Comparison of ENCODE assay signal across 9 cellular contexts in genomic region chr6:45678063-45678620, GRCh38.
DNase-seq lines count a peak whose midpoint lies in the region; ATAC-seq and TF ChIP-seq lines count a peak whose summit lies in the region.
"Had no signal": no experiment of that assay in that cellular context is flagged by ENCODE, and none has a peak within 500 bp of the region (broad histone marks: within the 10 kb centered on the region; RNA-seq: fewer than 3 reads in every experiment).

No MANE protein-coding gene starts in this region.

- H3K4me3 ChIP-seq in DND-41 (ENCODE audit: low read depth in 1 of 2, low read length in 2 of 2): peak overlapping the region in 1 of 2 experiments; percentile 44; a peak in 1 of 4 replicates
- H3K4me3 ChIP-seq in OCI-LY1 (ENCODE audit: low read depth, low read length, poor library complexity, severe bottlenecking): peak overlapping the region; percentile 44

- ATAC-seq in DND-41 (ENCODE audit: insufficient read depth, low read depth): no peak
- no peak for ATAC-seq in effector memory CD8-positive, alpha-beta T cell (replicated peaks)
- no peak for ATAC-seq in GM21381 (IDR thresholded peaks at IDR 0.05; ENCODE audit: unreplicated experiment)

- peak overlapping the region in 1 of 2 donors; percentile 74 for H3K4me3 Mint-ChIP-seq in effector memory CD8-positive, alpha-beta T cell
- no peak overlapping the region for H3K4me3 Mint-ChIP-seq in osteocyte (ENCODE audit: unreplicated experiment)

- H4K20me1 ChIP-seq in DND-41 (ENCODE audit: insufficient read depth, low read length): no peaks in the 10 kb centered on the region
- H4K20me1 ChIP-seq in OCI-LY1 (ENCODE audit: insufficient read depth, low read length): no peaks in the 10 kb centered on the region

- H3K79me2 ChIP-seq in DND-41 (ENCODE audit: insufficient read depth, low read length) (no peaks in the 10 kb centered on the region), OCI-LY1 (ENCODE audit: insufficient read depth, low read length) (no peaks in the 10 kb centered on the region)

- H3K4me1 ChIP-seq in DND-41 (ENCODE audit: insufficient read depth, low read length) (peaks cover 32% of the 10 kb centered on the region), OCI-LY1 (ENCODE audit: insufficient read depth, low read length, severe bottlenecking) (peaks cover 17% of the 10 kb centered on the region)

- H2AFZ ChIP-seq in DND-41 (ENCODE audit: low read depth, low read length): no peak overlapping the region
- H2AFZ ChIP-seq in OCI-LY1 (ENCODE audit: low read length): 0 out of 2 replicates have a peak overlapping the region, but pooled peaks have one; percentile 67

- H3K27me3 Mint-ChIP-seq in effector memory CD8-positive, alpha-beta T cell: no peaks in the 10 kb centered on the region
- no peaks in the 10 kb centered on the region for H3K27me3 Mint-ChIP-seq in osteocyte (ENCODE audit: unreplicated experiment)

- DNase-seq in DND-41 (no peak), osteocyte (ENCODE audit: extremely low spot score, unreplicated experiment) (peak; percentile 17), NCI-H82 treated with DMSO at 0.1 percent for 48 hours (lab: John Stamatoyannopoulos, UW; ENCODE audit: unreplicated experiment) (no peak)
- no peak for DNase-seq in effector memory CD8-positive, alpha-beta T cell
- DNase-seq in stimulated activated CD4-positive, alpha-beta T cell treated with anti-CD3 and anti-CD28 coated beads, Interleukin-12 subunit alpha, Interleukin-12 subunit beta, amount 100 ng/mL, for 4 hours: no peak
- DNase-seq: DMS79 treated with DMSO at 0.1 percent for 48 hours, SIG-M5 had no signal

- H3K27me3 ChIP-seq in DND-41 (ENCODE audit: insufficient read depth, low read length, poor library complexity) (no peaks in the 10 kb centered on the region), OCI-LY1 (ENCODE audit: insufficient read depth, low read length) (no peaks in the 10 kb centered on the region)

- TF ChIP-seq CTCF in DND-41 (IDR thresholded peaks at IDR 0.05; ENCODE audit: borderline replicate concordance, extremely low read depth, low read length, poor library complexity, severe bottlenecking) (no peak), OCI-LY1 (IDR thresholded peaks at IDR 0.05; ENCODE audit: low read length) (no peak), osteocyte (IDR thresholded peaks at IDR 0.05) (no peak)

- H3K27ac Mint-ChIP-seq in effector memory CD8-positive, alpha-beta T cell: peak overlapping the region; percentile 83 to 95
- H3K27ac Mint-ChIP-seq in osteocyte (ENCODE audit: unreplicated experiment): peak overlapping the region; percentile 91

- H3F3A ChIP-seq in OCI-LY1 (ENCODE audit: insufficient read depth, low read length): no peaks in the 10 kb centered on the region

- H3K9me3 Mint-ChIP-seq in effector memory CD8-positive, alpha-beta T cell: peaks cover 0 to 4% of the 10 kb centered on the region in 2 donors
- H3K9me3 Mint-ChIP-seq in osteocyte (ENCODE audit: unreplicated experiment): peaks cover 7% of the 10 kb centered on the region

- no peaks in the 10 kb centered on the region for H3K9me2 ChIP-seq in OCI-LY1 (ENCODE audit: low read depth, low read length)

- H3K9me3 ChIP-seq in DND-41 (ENCODE audit: insufficient read depth, low read length, severe bottlenecking) (no peaks in the 10 kb centered on the region), OCI-LY1 (ENCODE audit: low read length) (peaks cover 2% of the 10 kb centered on the region; the same call in 1 of the 2 replicates)

- no peaks in the 10 kb centered on the region for H3K36me3 ChIP-seq in DND-41 (ENCODE audit: insufficient read depth, low read length)
- no peaks in the 10 kb centered on the region for H3K36me3 ChIP-seq in OCI-LY1 (ENCODE audit: insufficient read depth, low read length)

- H3K4me1 Mint-ChIP-seq in effector memory CD8-positive, alpha-beta T cell (ENCODE audit: low read depth in 2 of 2): peaks cover 20% of the 10 kb centered on the region in 2 donors
- peaks cover 28% of the 10 kb centered on the region for H3K4me1 Mint-ChIP-seq in osteocyte (ENCODE audit: unreplicated experiment)

- H3K27ac ChIP-seq in DND-41 (ENCODE audit: low read length) (peak overlapping the region; percentile 72), OCI-LY1 (ENCODE audit: low read depth, low read length, poor library complexity, severe bottlenecking) (peak overlapping the region; percentile 86)

- no peaks in the 10 kb centered on the region for H3K36me3 Mint-ChIP-seq in effector memory CD8-positive, alpha-beta T cell (ENCODE audit: insufficient read depth)
- H3K36me3 Mint-ChIP-seq in osteocyte (ENCODE audit: unreplicated experiment): no peaks in the 10 kb centered on the region

- H3K4me2 ChIP-seq in DND-41 (ENCODE audit: insufficient read depth, low read length) (peak overlapping the region; percentile 60), OCI-LY1 (ENCODE audit: low read length) (peak overlapping the region; percentile 81)

- peak overlapping the region; percentile 40; the same call in 1 of the 2 replicates for H3K9ac ChIP-seq in DND-41 (ENCODE audit: low read depth, low read length)
- peak overlapping the region; percentile 46 for H3K9ac ChIP-seq in OCI-LY1 (ENCODE audit: low read length)
